In the genomic region with DNA sequence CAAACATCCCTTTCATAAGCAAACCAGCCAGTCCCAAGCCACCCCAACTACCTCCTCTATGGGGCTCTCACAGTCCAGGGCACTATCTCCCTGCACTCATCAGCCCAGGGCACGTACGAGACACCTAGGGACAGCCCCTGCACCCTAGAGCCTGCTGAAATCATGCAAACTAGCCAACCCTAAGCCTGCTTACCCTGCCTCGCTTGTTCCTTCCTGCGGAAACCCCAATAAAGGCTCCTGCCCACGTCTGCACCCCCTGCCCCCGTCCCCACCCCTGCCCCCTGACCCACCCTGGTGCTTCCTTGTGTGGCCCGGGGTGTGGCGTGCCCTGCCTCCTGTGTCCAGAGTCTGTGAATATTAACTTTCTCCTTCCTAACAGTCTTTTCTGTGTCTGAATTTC, we compare ENCODE assay signal across 11 cellular contexts.
DNase-seq lines count a peak whose midpoint lies in the region; ATAC-seq and TF ChIP-seq lines count a peak whose summit lies in the region.
"Had no signal": no experiment of that assay in that cellular context is flagged by ENCODE, and none has a peak within 500 bp of the region (broad histone marks: within the 10 kb centered on the region; RNA-seq: fewer than 3 reads in every experiment).

No MANE protein-coding gene starts in this region.

- H3K36me3 ChIP-seq in trophoblast cell (ENCODE audit: control insufficient read depth in 1 of 2, insufficient read depth in 2 of 2, low read length in 2 of 2), result no peaks in the 10 kb centered on the region
- H3K36me3 ChIP-seq: esophagus squamous epithelium had no signal

- peak; percentile 79 for DNase-seq in activated CD4-positive, alpha-beta T cell treated with anti-CD3 and anti-CD28 coated beads, Interleukin-2, amount 10 ng/mL, durations not matched to agents 24 days and 14 days
- DNase-seq in trophoblast cell (no peak), NCI-H2107 treated with DMSO at 0.1 percent for 48 hours (lab: John Stamatoyannopoulos, UW; ENCODE audit: unreplicated experiment) (no peak), H9 (no peak), dedifferentiated amniotic fluid mesenchymal stem cell (ENCODE audit: extremely low spot score) (no peak)
- DNase-seq: esophagus squamous epithelium, IMR-90, mammary epithelial cell had no signal

- H2AFZ ChIP-seq in trophoblast cell (ENCODE audit: insufficient read depth, low read length, poor library complexity), result no peak overlapping the region
- H2AFZ ChIP-seq in H9 (ENCODE audit: low read length), result no peak overlapping the region

- ATAC-seq in GM18868 (IDR thresholded peaks at IDR 0.05; ENCODE audit: unreplicated experiment), result peak; percentile 73
- peak; percentile 66 for ATAC-seq in HG02763 (IDR thresholded peaks at IDR 0.05; ENCODE audit: unreplicated experiment)
- ATAC-seq in HG03175 (IDR thresholded peaks at IDR 0.05; ENCODE audit: unreplicated experiment), result no peak

- H3K4me3 Mint-ChIP-seq in activated CD4-positive, alpha-beta T cell treated with anti-CD3 and anti-CD28 coated beads, Interleukin-2, amount 10 ng/mL, durations not matched to agents 24 days and 14 days, result peak overlapping the region; percentile 67
- no peak overlapping the region for H3K4me3 Mint-ChIP-seq in H9

- H3K9ac ChIP-seq in trophoblast cell (ENCODE audit: low read length) (no peak overlapping the region), H9 (ENCODE audit: extremely low read depth, insufficient read length, low read length) (no peak overlapping the region)

- H3K4ac ChIP-seq in trophoblast cell (ENCODE audit: low read depth, low read length) (no peak overlapping the region), H9 (ENCODE audit: low read depth, low read length) (no peak overlapping the region)

- H4K20me1 ChIP-seq in H9 (ENCODE audit: control insufficient read depth, insufficient read depth, insufficient read length), result no peaks in the 10 kb centered on the region

- H2BK15ac ChIP-seq in H9 (ENCODE audit: low read depth, low read length), result no peak overlapping the region

- H2BK12ac ChIP-seq in trophoblast cell (ENCODE audit: low read length), result peak overlapping the region; percentile 19
- H2BK12ac ChIP-seq in H9 (ENCODE audit: insufficient read length, low read depth, low read length), result no peak overlapping the region

- H2AK5ac ChIP-seq in trophoblast cell (ENCODE audit: low read length), result peak overlapping the region; percentile 85
- H2AK5ac ChIP-seq in H9 (ENCODE audit: insufficient read length, low read length), result no peak overlapping the region

- H4K8ac ChIP-seq in trophoblast cell (ENCODE audit: low read depth, low read length) (no peak overlapping the region), H9 (replicated peaks; ENCODE audit: insufficient read length, low read depth, low read length) (no peak overlapping the region)

- no CpG with 5 or more reads among the region's 8 CpGs for WGBS in trophoblast cell (ENCODE audit: extremely low coverage, insufficient coverage, insufficient read length)
- WGBS in H9 (ENCODE audit: extremely low coverage, insufficient read length, low lambda C conversion rate), result no CpG with 5 or more reads among the region's 8 CpGs

- H3K4me1 ChIP-seq in trophoblast cell (ENCODE audit: control insufficient read depth in 1 of 2, insufficient read depth in 2 of 2, low read length in 2 of 2) (peaks cover 30 to 32% of the 10 kb centered on the region in 2 experiments), H9 (ENCODE audit: insufficient read depth, low read length) (no peaks in the 10 kb centered on the region; the same call in none of the 2 replicates)
- H3K4me1 ChIP-seq: esophagus squamous epithelium had no signal

- peak overlapping the region; percentile 12 for H2BK5ac ChIP-seq in trophoblast cell (ENCODE audit: low read depth, low read length, poor library complexity)
- H2BK5ac ChIP-seq in H9 (ENCODE audit: insufficient read length, low read length), result no peak overlapping the region

- H3K4me2 ChIP-seq in trophoblast cell (ENCODE audit: low read length) (no peak overlapping the region), H9 (ENCODE audit: insufficient read depth, insufficient read length, low read length) (no peak overlapping the region)

- H3K9me3 ChIP-seq in trophoblast cell (ENCODE audit: insufficient read depth, low read depth, low read length) (peaks cover 5% of the 10 kb centered on the region), H9 (ENCODE audit: control insufficient read depth, low read depth, low read length) (no peaks in the 10 kb centered on the region)

- peaks cover 4% of the 10 kb centered on the region for H3K36me3 Mint-ChIP-seq in activated CD4-positive, alpha-beta T cell treated with anti-CD3 and anti-CD28 coated beads, Interleukin-2, amount 10 ng/mL, durations not matched to agents 24 days and 14 days (ENCODE audit: low read depth)
- no peaks in the 10 kb centered on the region; a peak in 1 of 7 replicates for H3K36me3 Mint-ChIP-seq in H9 (ENCODE audit: insufficient read depth in 1 of 3, low read depth in 3 of 3)

- H3K27ac ChIP-seq in trophoblast cell (ENCODE audit: low read depth, low read length), result no peak overlapping the region
- H3K27ac ChIP-seq in H9 (ENCODE audit: insufficient read length, low read depth, low read length), result no peak overlapping the region
- H3K27ac ChIP-seq: esophagus squamous epithelium had no signal

- H3K27me3 Mint-ChIP-seq in activated CD4-positive, alpha-beta T cell treated with anti-CD3 and anti-CD28 coated beads, Interleukin-2, amount 10 ng/mL, durations not matched to agents 24 days and 14 days, result no peaks in the 10 kb centered on the region
- H3K27me3 Mint-ChIP-seq in H9 (ENCODE audit: low read depth), result peaks cover 13% of the 10 kb centered on the region

- peaks cover 75% of the 10 kb centered on the region for H3K4me1 Mint-ChIP-seq in activated CD4-positive, alpha-beta T cell treated with anti-CD3 and anti-CD28 coated beads, Interleukin-2, amount 10 ng/mL, durations not matched to agents 24 days and 14 days
- peaks cover 30 to 41% of the 10 kb centered on the region in 2 experiments for H3K4me1 Mint-ChIP-seq in H9

- H3K23me2 ChIP-seq in H9 (ENCODE audit: insufficient read length, low read depth, low read length, poor library complexity, severe bottlenecking), result no peaks in the 10 kb centered on the region

- H4K91ac ChIP-seq in trophoblast cell (ENCODE audit: low read depth, low read length) (peak overlapping the region; percentile 72), H9 (ENCODE audit: insufficient read length, low read depth, low read length) (no peak overlapping the region)

- H3K14ac ChIP-seq in trophoblast cell (ENCODE audit: low read length), result peak overlapping the region; percentile 52
- no peak overlapping the region for H3K14ac ChIP-seq in H9 (ENCODE audit: insufficient read depth, low read length)

- intact Hi-C loops in activated CD4-positive, alpha-beta T cell treated with anti-CD3 and anti-CD28 coated beads, Interleukin-2, amount 10 ng/mL, durations not matched to agents 24 days and 14 days (cut with micrococcal nuclease), result loop anchor here (5.0 to 10.0 kb wide), 3 partner anchors 87 to 426 kb away; partner anchors contain the start of genes CKS2 and SECISBP2

- no peak overlapping the region for H2BK20ac ChIP-seq in H9 (ENCODE audit: low read depth, low read length, poor library complexity, severe bottlenecking)

- H3K79me2 ChIP-seq in trophoblast cell (ENCODE audit: control insufficient read depth, insufficient read depth, low read length, poor library complexity) (peaks cover 4% of the 10 kb centered on the region), H9 (ENCODE audit: insufficient read depth, low read length) (no peaks in the 10 kb centered on the region)

- H3K9me3 Mint-ChIP-seq in activated CD4-positive, alpha-beta T cell treated with anti-CD3 and anti-CD28 coated beads, Interleukin-2, amount 10 ng/mL, durations not matched to agents 24 days and 14 days, result no peaks in the 10 kb centered on the region
- H3K9me3 Mint-ChIP-seq in H9, result no peaks in the 10 kb centered on the region

- H3K27ac Mint-ChIP-seq in activated CD4-positive, alpha-beta T cell treated with anti-CD3 and anti-CD28 coated beads, Interleukin-2, amount 10 ng/mL, durations not matched to agents 24 days and 14 days, result peak overlapping the region; percentile 88
- H3K27ac Mint-ChIP-seq in H9, result no peak overlapping the region

- TF ChIP-seq CTCF in H9 (conservative IDR thresholded peaks at IDR 0.05), result no peak

- H2BK120ac ChIP-seq in trophoblast cell (ENCODE audit: insufficient read depth, low read length, poor library complexity) (peak overlapping the region; percentile 59), H9 (ENCODE audit: low read depth, low read length, poor library complexity, severe bottlenecking) (no peak overlapping the region)

- H3K23ac ChIP-seq in trophoblast cell (ENCODE audit: low read length) (no peak overlapping the region), H9 (ENCODE audit: insufficient read length, low read depth, low read length) (no peak overlapping the region)

- H3K79me1 ChIP-seq in trophoblast cell (ENCODE audit: low read length) (peaks cover 37% of the 10 kb centered on the region), H9 (ENCODE audit: insufficient read depth, low read depth, low read length, poor library complexity, severe bottlenecking) (no peaks in the 10 kb centered on the region)

- H4K5ac ChIP-seq in H9 (ENCODE audit: insufficient read length, low read depth, low read length), result no peak overlapping the region

- H3K56ac ChIP-seq in H9 (ENCODE audit: insufficient read length, low read depth, low read length), result no peak overlapping the region

- H3K4me3 ChIP-seq in trophoblast cell (ENCODE audit: low read depth, low read length), result no peak overlapping the region
- H3K4me3 ChIP-seq: esophagus squamous epithelium had no signal

- H3K27me3 ChIP-seq in trophoblast cell (ENCODE audit: insufficient read depth, low read length), result no peaks in the 10 kb centered on the region
- H3K27me3 ChIP-seq in H9 (ENCODE audit: insufficient read depth, low read length), result no peaks in the 10 kb centered on the region

- no peak overlapping the region for H4K12ac ChIP-seq in trophoblast cell (ENCODE audit: low read depth, low read length)

- H3T11ph ChIP-seq in H9 (ENCODE audit: low read length), result no peak overlapping the region

- H3K18ac ChIP-seq in trophoblast cell (ENCODE audit: low read length) (peak overlapping the region; percentile 22), H9 (ENCODE audit: insufficient read length, low read depth, low read length) (no peak overlapping the region)
